Comparison of ENCODE assay signal across 1 cellular context in the genomic region with DNA sequence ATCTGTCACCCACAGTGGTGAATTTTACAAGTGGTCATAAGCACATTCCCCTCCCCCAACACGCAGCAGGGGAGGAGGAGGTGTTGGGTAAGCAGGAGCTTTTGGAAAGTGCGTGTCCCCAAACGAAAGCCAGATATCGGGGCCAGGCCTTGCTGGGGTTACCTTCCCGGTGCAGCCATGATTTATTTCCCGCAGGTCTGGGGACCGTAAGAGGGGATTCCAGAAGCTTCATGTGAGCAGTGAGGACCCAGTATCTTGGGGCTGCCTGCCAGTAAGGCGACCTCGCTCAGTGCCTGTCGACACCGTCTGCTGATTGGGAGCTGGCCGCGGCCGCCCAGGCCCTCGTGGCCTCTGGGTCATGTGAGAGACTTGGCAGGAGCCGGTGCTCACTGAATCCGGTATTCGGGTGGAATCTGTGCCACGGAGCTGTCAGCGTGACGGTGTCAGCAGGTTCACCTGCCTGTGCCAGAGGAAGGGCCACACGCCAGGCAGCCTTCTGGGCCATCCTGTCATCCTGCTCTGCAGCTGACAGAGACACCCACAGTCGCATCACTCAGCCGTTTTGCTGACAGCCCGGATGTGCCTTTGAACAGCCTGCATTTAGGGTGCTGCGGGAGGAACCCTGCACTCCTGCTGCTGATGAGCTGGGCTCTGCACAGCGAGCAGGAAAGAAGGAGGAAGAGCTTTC.
TF ChIP-seq lines count a peak whose summit lies in the region.

No MANE protein-coding gene starts in this region.

TF ChIP-seq in GM23338, 12 proteins besides CTCF, POLR2A, EP300 and RAD21 (continued from another document):
- TF ChIP-seq, protein P1, sequence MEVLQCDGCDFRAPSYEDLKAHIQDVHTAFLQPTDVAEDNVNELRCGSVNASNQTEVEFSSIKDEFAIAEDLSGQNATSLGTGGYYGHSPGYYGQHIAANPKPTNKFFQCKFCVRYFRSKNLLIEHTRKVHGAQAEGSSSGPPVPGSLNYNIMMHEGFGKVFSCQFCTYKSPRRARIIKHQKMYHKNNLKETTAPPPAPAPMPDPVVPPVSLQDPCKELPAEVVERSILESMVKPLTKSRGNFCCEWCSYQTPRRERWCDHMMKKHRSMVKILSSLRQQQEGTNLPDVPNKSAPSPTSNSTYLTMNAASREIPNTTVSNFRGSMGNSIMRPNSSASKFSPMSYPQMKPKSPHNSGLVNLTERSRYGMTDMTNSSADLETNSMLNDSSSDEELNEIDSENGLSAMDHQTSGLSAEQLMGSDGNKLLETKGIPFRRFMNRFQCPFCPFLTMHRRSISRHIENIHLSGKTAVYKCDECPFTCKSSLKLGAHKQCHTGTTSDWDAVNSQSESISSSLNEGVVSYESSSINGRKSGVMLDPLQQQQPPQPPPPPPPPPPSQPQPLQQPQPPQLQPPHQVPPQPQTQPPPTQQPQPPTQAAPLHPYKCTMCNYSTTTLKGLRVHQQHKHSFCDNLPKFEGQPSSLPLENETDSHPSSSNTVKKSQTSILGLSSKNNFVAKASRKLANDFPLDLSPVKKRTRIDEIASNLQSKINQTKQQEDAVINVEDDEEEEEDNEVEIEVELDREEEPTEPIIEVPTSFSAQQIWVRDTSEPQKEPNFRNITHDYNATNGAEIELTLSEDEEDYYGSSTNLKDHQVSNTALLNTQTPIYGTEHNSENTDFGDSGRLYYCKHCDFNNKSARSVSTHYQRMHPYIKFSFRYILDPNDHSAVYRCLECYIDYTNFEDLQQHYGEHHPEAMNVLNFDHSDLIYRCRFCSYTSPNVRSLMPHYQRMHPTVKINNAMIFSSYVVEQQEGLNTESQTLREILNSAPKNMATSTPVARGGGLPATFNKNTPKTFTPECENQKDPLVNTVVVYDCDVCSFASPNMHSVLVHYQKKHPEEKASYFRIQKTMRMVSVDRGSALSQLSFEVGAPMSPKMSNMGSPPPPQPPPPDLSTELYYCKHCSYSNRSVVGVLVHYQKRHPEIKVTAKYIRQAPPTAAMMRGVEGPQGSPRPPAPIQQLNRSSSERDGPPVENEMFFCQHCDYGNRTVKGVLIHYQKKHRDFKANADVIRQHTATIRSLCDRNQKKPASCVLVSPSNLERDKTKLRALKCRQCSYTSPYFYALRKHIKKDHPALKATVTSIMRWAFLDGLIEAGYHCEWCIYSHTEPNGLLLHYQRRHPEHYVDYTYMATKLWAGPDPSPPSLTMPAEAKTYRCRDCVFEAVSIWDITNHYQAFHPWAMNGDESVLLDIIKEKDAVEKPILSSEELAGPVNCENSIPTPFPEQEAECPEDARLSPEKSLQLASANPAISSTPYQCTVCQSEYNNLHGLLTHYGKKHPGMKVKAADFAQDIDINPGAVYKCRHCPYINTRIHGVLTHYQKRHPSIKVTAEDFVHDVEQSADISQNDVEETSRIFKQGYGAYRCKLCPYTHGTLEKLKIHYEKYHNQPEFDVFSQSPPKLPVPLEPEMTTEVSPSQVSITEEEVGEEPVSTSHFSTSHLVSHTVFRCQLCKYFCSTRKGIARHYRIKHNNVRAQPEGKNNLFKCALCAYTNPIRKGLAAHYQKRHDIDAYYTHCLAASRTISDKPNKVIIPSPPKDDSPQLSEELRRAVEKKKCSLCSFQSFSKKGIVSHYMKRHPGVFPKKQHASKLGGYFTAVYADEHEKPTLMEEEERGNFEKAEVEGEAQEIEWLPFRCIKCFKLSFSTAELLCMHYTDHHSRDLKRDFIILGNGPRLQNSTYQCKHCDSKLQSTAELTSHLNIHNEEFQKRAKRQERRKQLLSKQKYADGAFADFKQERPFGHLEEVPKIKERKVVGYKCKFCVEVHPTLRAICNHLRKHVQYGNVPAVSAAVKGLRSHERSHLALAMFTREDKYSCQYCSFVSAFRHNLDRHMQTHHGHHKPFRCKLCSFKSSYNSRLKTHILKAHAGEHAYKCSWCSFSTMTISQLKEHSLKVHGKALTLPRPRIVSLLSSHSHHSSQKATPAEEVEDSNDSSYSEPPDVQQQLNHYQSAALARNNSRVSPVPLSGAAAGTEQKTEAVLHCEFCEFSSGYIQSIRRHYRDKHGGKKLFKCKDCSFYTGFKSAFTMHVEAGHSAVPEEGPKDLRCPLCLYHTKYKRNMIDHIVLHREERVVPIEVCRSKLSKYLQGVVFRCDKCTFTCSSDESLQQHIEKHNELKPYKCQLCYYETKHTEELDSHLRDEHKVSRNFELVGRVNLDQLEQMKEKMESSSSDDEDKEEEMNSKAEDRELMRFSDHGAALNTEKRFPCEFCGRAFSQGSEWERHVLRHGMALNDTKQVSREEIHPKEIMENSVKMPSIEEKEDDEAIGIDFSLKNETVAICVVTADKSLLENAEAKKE (CRISPR knock-in tag; IDR thresholded peaks at IDR 0.05) = no peak
- TF ChIP-seq JUNB (IDR thresholded peaks at IDR 0.05; ENCODE audit: unreplicated experiment) (no peak), STAT1 (IDR thresholded peaks at IDR 0.05; ENCODE audit: unreplicated experiment) (no peak)
